In the genomic region with DNA sequence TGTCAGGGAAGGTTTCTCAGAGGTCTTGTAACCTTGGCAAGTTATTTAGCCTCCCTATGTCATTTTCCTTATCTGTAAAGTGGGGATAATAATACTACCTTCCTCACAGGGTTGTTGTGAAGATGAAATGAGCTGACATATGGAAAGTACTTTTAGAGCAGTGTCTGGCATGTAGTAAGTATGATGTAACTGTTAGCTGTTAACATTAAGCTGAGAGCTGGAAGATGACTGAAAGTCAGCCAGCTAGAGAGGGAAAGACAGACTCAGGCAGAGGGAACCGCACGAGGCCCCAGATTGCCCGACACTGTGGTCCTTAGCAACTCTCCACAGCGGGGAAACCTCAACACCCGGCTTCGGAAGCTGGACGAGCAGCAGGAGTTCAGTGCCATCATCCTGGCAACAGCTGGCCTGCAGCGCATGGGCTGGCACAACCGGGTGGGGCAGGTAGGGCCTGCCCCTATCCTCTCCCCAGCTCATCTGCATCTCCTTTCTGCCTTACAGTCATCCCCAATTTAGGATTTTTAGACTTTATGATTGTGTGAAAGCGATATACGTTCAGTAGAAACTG, we compare ENCODE assay signal across 12 cellular contexts. TPM values are rescaled to one million over a fixed set of nuclear protein-coding genes. Genes with fewer than 3 reads are reported as not detected.
A peak's percentile ranks its signal among the peaks of the same experiment; 100 is the strongest.
DNase-seq lines count a peak whose midpoint lies in the region; ATAC-seq and TF ChIP-seq lines count a peak whose summit lies in the region.
"Had no signal": no experiment of that assay in that cellular context is flagged by ENCODE, and none has a peak within 500 bp of the region (broad histone marks: within the 10 kb centered on the region; RNA-seq: fewer than 3 reads in every experiment).

No MANE protein-coding gene starts in this region.

- H3K27ac Mint-ChIP-seq in natural killer cell treated with Interleukin-12 subunit alpha and Interleukin-12 subunit beta and Interleukin-15 and Interleukin-18, amount 100 ng/mL, for 72 hours: peak overlapping the region; percentile 4 to 93
- H3K27ac Mint-ChIP-seq in natural killer cell: no peak overlapping the region

- no peak overlapping the region for H3K4me3 ChIP-seq in WERI-Rb-1 (ENCODE audit: low read depth, low read length)

- H3K27me3 ChIP-seq in WERI-Rb-1 (ENCODE audit: insufficient read depth, low read depth, severe bottlenecking): no peaks in the 10 kb centered on the region

- no peak for TF ChIP-seq CTCF in natural killer cell (IDR thresholded peaks at IDR 0.05)
- no peak for TF ChIP-seq CTCF in WERI-Rb-1 (IDR thresholded peaks at IDR 0.05; ENCODE audit: low read depth, low read length)

- intact Hi-C loops in natural killer cell (cut with micrococcal nuclease): no loop called here

- DNase-seq in natural killer cell treated with Interleukin-12 subunit alpha and Interleukin-12 subunit beta and Interleukin-15 and Interleukin-18, amount 100 ng/mL, for 72 hours (ENCODE audit: low spot score): no peak
- DNase-seq in natural killer cell (no peak), WERI-Rb-1 (peak; percentile 16)
- DNase-seq: activated CD4-positive, CD25-positive, alpha-beta regulatory T cell treated with anti-CD3 and anti-CD28 coated beads, Interleukin-2, amount 50 U/mL, for 72 hours; activated naive CD4-positive, alpha-beta T cell; mammary epithelial cell; NCI-H1092 treated with DMSO at 0.1 percent for 48 hours had no signal

- 0 out of 2 replicates have a peak overlapping the region, but pooled peaks have one; percentile 97 for H3K27ac ChIP-seq in WERI-Rb-1
- H3K27ac ChIP-seq: parathyroid adenoma had no signal

- H3K4me3 Mint-ChIP-seq in natural killer cell treated with Interleukin-12 subunit alpha and Interleukin-12 subunit beta and Interleukin-15 and Interleukin-18, amount 100 ng/mL, for 72 hours: no peak overlapping the region
- no peak overlapping the region for H3K4me3 Mint-ChIP-seq in natural killer cell
- H3K4me3 Mint-ChIP-seq: central memory CD8-positive, alpha-beta T cell had no signal

- peaks cover 33% of the 10 kb centered on the region for H3K36me3 ChIP-seq in WERI-Rb-1

- no peaks in the 10 kb centered on the region for H3K27me3 Mint-ChIP-seq in natural killer cell treated with Interleukin-12 subunit alpha and Interleukin-12 subunit beta and Interleukin-15 and Interleukin-18, amount 100 ng/mL, for 72 hours
- H3K27me3 Mint-ChIP-seq in natural killer cell (ENCODE audit: low read depth in 2 of 2): no peaks in the 10 kb centered on the region
- H3K27me3 Mint-ChIP-seq: central memory CD8-positive, alpha-beta T cell had no signal

- no peak for ATAC-seq in natural killer cell treated with Interleukin-12 subunit alpha and Interleukin-12 subunit beta and Interleukin-15 and Interleukin-18, amount 100 ng/mL, for 72 hours
- no peak for ATAC-seq in natural killer cell
- no peak for ATAC-seq in GM18873 (IDR thresholded peaks at IDR 0.05; ENCODE audit: low FRiP score, unreplicated experiment)
- ATAC-seq in HG02840 (IDR thresholded peaks at IDR 0.05; ENCODE audit: low FRiP score, unreplicated experiment): no peak
- ATAC-seq in HG03521 (IDR thresholded peaks at IDR 0.05; ENCODE audit: unreplicated experiment): no peak

- peaks cover 31 to 36% of the 10 kb centered on the region in 2 donors for H3K4me1 Mint-ChIP-seq in natural killer cell treated with Interleukin-12 subunit alpha and Interleukin-12 subunit beta and Interleukin-15 and Interleukin-18, amount 100 ng/mL, for 72 hours (ENCODE audit: low read depth in 2 of 2)
- H3K4me1 Mint-ChIP-seq in natural killer cell: peaks cover 21 to 35% of the 10 kb centered on the region in 2 donors

- H3K36me3 Mint-ChIP-seq in natural killer cell treated with Interleukin-12 subunit alpha and Interleukin-12 subunit beta and Interleukin-15 and Interleukin-18, amount 100 ng/mL, for 72 hours: peaks cover 8% of the 10 kb centered on the region
- H3K36me3 Mint-ChIP-seq in natural killer cell: no peaks in the 10 kb centered on the region

- no peaks in the 10 kb centered on the region for H3K9me3 ChIP-seq in WERI-Rb-1 (ENCODE audit: severe bottlenecking)

- no peaks in the 10 kb centered on the region for H3K9me3 Mint-ChIP-seq in natural killer cell treated with Interleukin-12 subunit alpha and Interleukin-12 subunit beta and Interleukin-15 and Interleukin-18, amount 100 ng/mL, for 72 hours
- H3K9me3 Mint-ChIP-seq in natural killer cell: no peaks in the 10 kb centered on the region
- H3K9me3 Mint-ChIP-seq: central memory CD8-positive, alpha-beta T cell had no signal

RNA-seq across cellular contexts. Expression of gene HMBS, which starts 6.5 kb away (rescaled TPM):
- total RNA-seq in natural killer cell treated with Interleukin-12 subunit alpha and Interleukin-12 subunit beta and Interleukin-15 and Interleukin-18, amount 100 ng/mL, for 72 hours: 10 to 100 TPM; 18.0 to 53.9 TPM
- total RNA-seq in natural killer cell: 10 to 100 TPM in 1 of 3 donors, 1 to 10 TPM in 2; 6.1 to 10.1 (median 6.7) TPM

RNA-seq across cellular contexts. Expression of gene DPAGT1, which starts 10.5 kb away (rescaled TPM):
- 10 to 100 TPM; 51.9 to 96.2 TPM for total RNA-seq in natural killer cell treated with Interleukin-12 subunit alpha and Interleukin-12 subunit beta and Interleukin-15 and Interleukin-18, amount 100 ng/mL, for 72 hours
- total RNA-seq in natural killer cell: 10 to 100 TPM; 20.5 to 28.5 (median 24.4) TPM

RNA-seq across cellular contexts. Expression of gene C2CD2L, which starts 16.0 kb away (rescaled TPM):
- total RNA-seq in natural killer cell treated with Interleukin-12 subunit alpha and Interleukin-12 subunit beta and Interleukin-15 and Interleukin-18, amount 100 ng/mL, for 72 hours: 10 to 100 TPM; 37.9 to 58.4 TPM
- total RNA-seq in natural killer cell: 10 to 100 TPM; 20.3 to 27.7 (median 25.6) TPM

RNA-seq across cellular contexts. Expression of gene VPS11, which starts 23.5 kb away (rescaled TPM):
- 10 to 100 TPM; 34.7 to 42.0 TPM for total RNA-seq in natural killer cell treated with Interleukin-12 subunit alpha and Interleukin-12 subunit beta and Interleukin-15 and Interleukin-18, amount 100 ng/mL, for 72 hours
- total RNA-seq in natural killer cell: 100 to 1,000 TPM in 1 of 3 donors, 10 to 100 TPM in 2; 91.4 to 101 (median 91.7) TPM

RNA-seq across cellular contexts. Expression of gene HINFP, which starts 30.2 kb away (rescaled TPM):
- 10 to 100 TPM; 33.4 to 49.5 TPM for total RNA-seq in natural killer cell treated with Interleukin-12 subunit alpha and Interleukin-12 subunit beta and Interleukin-15 and Interleukin-18, amount 100 ng/mL, for 72 hours
- total RNA-seq in natural killer cell: 10 to 100 TPM; 30.2 to 38.2 (median 31.5) TPM

Comparison
In these comparisons a context has a peak if more than half of its experiments do, and no peak if none do; other contexts are left out.
1. H3K27ac Mint-ChIP-seq: peak in natural killer cell treated with Interleukin-12 subunit alpha and Interleukin-12 subunit beta and Interleukin-15 and Interleukin-18, amount 100 ng/mL, for 72 hours (2 of 2); none in natural killer cell (0 of 2).